17 cellular contexts compared by ENCODE assay signal in genomic region chr11:134349802-134350355, GRCh38. TPM values are rescaled to one million over a fixed set of nuclear protein-coding genes. Genes with fewer than 3 reads are reported as not detected.
DNase-seq lines count a peak whose midpoint lies in the region; ATAC-seq and TF ChIP-seq lines count a peak whose summit lies in the region.
"Had no signal": no experiment of that assay in that cellular context is flagged by ENCODE, and none has a peak within 500 bp of the region (broad histone marks: within the 10 kb centered on the region; RNA-seq: fewer than 3 reads in every experiment).

No MANE protein-coding gene starts in this region.

- no peaks in the 10 kb centered on the region for H3K27me3 ChIP-seq in CD4-positive, alpha-beta T cell (ENCODE audit: control insufficient read depth, insufficient read depth, low read length)
- H3K27me3 ChIP-seq: brain microvascular endothelial cell, dorsolateral prefrontal cortex, pancreas had no signal

- H3K9me3 Mint-ChIP-seq in CD4-positive, alpha-beta T cell: peaks cover 2% of the 10 kb centered on the region

- no peaks in the 10 kb centered on the region for H3K36me3 Mint-ChIP-seq in CD4-positive, alpha-beta T cell (ENCODE audit: low read depth)

- H3K4me1 Mint-ChIP-seq in CD4-positive, alpha-beta T cell (ENCODE audit: low read depth): peaks cover 22% of the 10 kb centered on the region

- CTCF ChIA-PET in CD4-positive, alpha-beta T cell (lab: Charles Lee): no interaction called here

- POLR2A ChIA-PET in CD4-positive, alpha-beta T cell (lab: Charles Lee): no interaction called here

- peak overlapping the region; percentile 57 for H3K27ac Mint-ChIP-seq in CD4-positive, alpha-beta T cell
- H3K27ac Mint-ChIP-seq: activated naive CD8-positive, alpha-beta T cell had no signal

- no peaks in the 10 kb centered on the region for H3K27me3 Mint-ChIP-seq in CD4-positive, alpha-beta T cell
- H3K27me3 Mint-ChIP-seq: activated naive CD8-positive, alpha-beta T cell had no signal

- intact Hi-C loops in CD4-positive, alpha-beta T cell (cut with DNase I, micrococcal nuclease): no loop called here

- H3K9me3 ChIP-seq in CD4-positive, alpha-beta T cell (ENCODE audit: control insufficient read depth, low read length): no peaks in the 10 kb centered on the region
- H3K9me3 ChIP-seq: pancreas had no signal

- DNase-seq in CD4-positive, alpha-beta T cell: no peak
- no peak for DNase-seq in GM12864 (ENCODE audit: low read depth)
- peak; percentile 31 for DNase-seq in islet precursor cell
- no peak for DNase-seq in stimulated activated CD4-positive, alpha-beta T cell treated with anti-CD3 and anti-CD28 coated beads, Interleukin-15, amount 100 ng/mL, for 24 hours
- DNase-seq: activated T-cell treated with anti-CD3 and anti-CD28 coated beads for 4 hours, brain microvascular endothelial cell, NCI-H187 had no signal

- TF ChIP-seq CTCF in CD4-positive, alpha-beta T cell (IDR thresholded peaks at IDR 0.05): no peak
- TF ChIP-seq CTCF in GM12864 (IDR thresholded peaks at IDR 0.05; ENCODE audit: low read depth, low read length, missing control alignments): no peak

- ATAC-seq in CD4-positive, alpha-beta T cell (ENCODE audit: poor library complexity): no peak
- ATAC-seq in HG02885 (IDR thresholded peaks at IDR 0.05; ENCODE audit: poor library complexity, unreplicated experiment) (peak; percentile 11), HG03354 (IDR thresholded peaks at IDR 0.05; ENCODE audit: poor library complexity, severe bottlenecking, unreplicated experiment) (no peak), HG03342 (IDR thresholded peaks at IDR 0.05; ENCODE audit: unreplicated experiment) (no peak)
- ATAC-seq: esophagus mucosa, HepG2, pancreas had no signal

- no peak overlapping the region for H3K4me3 Mint-ChIP-seq in CD4-positive, alpha-beta T cell
- H3K4me3 Mint-ChIP-seq: activated naive CD8-positive, alpha-beta T cell had no signal

- peak overlapping the region; percentile 35 for H3K4me3 ChIP-seq in GM12864 (ENCODE audit: low read depth, low read length)
- H3K4me3 ChIP-seq: dorsolateral prefrontal cortex, pancreas had no signal

- no peak overlapping the region for H3K27ac ChIP-seq in CD4-positive, alpha-beta T cell (ENCODE audit: low read depth, low read length)
- H3K27ac ChIP-seq: brain microvascular endothelial cell, dorsolateral prefrontal cortex, pancreas had no signal

RNA-seq across cellular contexts. Expression of gene GLB1L2, which starts 18.1 kb away (rescaled TPM):
- under 1 TPM; 0.59 to 0.63 TPM for total RNA-seq in CD4-positive, alpha-beta T cell
- total RNA-seq: M059J, myocyte had no signal
